1 cellular context compared by ENCODE assay signal in the genomic region with DNA sequence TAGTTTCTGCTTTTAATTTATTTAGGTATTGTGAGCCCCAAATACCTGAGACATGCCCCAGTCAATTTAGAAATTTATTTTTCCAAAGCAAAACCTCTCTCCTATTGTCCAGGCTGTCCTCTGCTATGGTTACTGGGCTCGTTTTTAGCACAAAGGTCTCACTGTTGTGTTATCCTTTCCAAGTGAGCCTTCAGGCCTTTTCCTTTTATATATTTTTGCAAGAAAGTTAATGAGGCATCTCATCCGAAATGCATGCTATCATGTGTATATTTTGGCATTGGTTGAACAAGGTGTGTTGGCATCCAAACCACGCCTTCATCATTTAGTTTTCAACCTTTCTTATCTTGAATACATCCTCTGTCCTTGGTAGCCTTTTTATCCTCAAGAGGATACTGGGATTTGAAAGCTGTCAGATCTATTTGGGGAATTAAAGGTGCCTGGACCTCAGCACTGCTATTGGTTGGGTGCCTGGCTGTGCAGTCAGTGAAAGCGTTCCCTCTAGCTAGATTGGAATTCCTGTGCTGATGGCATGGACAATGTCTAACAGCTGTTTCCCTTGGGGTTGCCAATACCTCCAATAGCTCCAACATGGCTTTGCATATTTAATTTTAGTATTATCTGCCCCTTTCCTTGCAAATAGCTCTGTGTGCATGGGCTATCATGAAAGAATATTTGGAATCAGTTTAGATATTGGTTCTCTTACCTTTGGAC. TPM values are rescaled to one million over a fixed set of nuclear protein-coding genes. Genes with fewer than 3 reads are reported as not detected.
"Had no signal": no experiment of that assay in that cellular context is flagged by ENCODE, and none has a peak within 500 bp of the region (broad histone marks: within the 10 kb centered on the region; RNA-seq: fewer than 3 reads in every experiment).

No MANE protein-coding gene starts in this region.

RNA-seq across cellular contexts. Expression of gene AKR1C2, which starts 10.7 kb away (rescaled TPM):
- total RNA-seq: natural killer cell treated with Interleukin-12 subunit alpha and Interleukin-12 subunit beta and Interleukin-15 and Interleukin-18, amount 100 ng/mL, for 72 hours had no signal
